In genomic region chrX:43655961-43656494, GRCh38 we compare ENCODE assay signal across 9 cellular contexts. TPM values are rescaled to one million over a fixed set of nuclear protein-coding genes. Genes with fewer than 3 reads are reported as not detected.
DNase-seq lines count a peak whose midpoint lies in the region; ATAC-seq and TF ChIP-seq lines count a peak whose summit lies in the region.
"Had no signal": no experiment of that assay in that cellular context is flagged by ENCODE, and none has a peak within 500 bp of the region (broad histone marks: within the 10 kb centered on the region; RNA-seq: fewer than 3 reads in every experiment).

Gene MAOA, plus strand, starts transcription at chrX:43656299. Its CDS starts 43 bp downstream, at chrX:43656342.

- H3K79me2 ChIP-seq in DND-41 (ENCODE audit: insufficient read depth, low read length) (no peaks in the 10 kb centered on the region), osteoblast (ENCODE audit: insufficient read depth, low read length) (no peaks in the 10 kb centered on the region)

- H3K9me3 ChIP-seq in DND-41 (ENCODE audit: insufficient read depth, low read length, severe bottlenecking) (no peaks in the 10 kb centered on the region), adipocyte (ENCODE audit: control insufficient read depth, low read length) (no peaks in the 10 kb centered on the region), osteoblast (ENCODE audit: low read depth, low read length) (no peaks in the 10 kb centered on the region)

- H3K4me3 ChIP-seq in DND-41 (ENCODE audit: low read depth in 1 of 2, low read length in 2 of 2) (peak within 1 kb of the TSS in 1 of 2 experiments; percentile 61; a peak in 3 of 4 replicates), adipocyte (ENCODE audit: low read length) (peak within 1 kb of the TSS; percentile 87), osteoblast (ENCODE audit: insufficient read depth, low read length) (peak within 1 kb of the TSS; percentile 71)

- H3K4me2 ChIP-seq in DND-41 (ENCODE audit: insufficient read depth, low read length) (peak within 1 kb of the TSS; percentile 61), osteoblast (ENCODE audit: insufficient read depth, low read length) (peak within 1 kb of the TSS; percentile 86)

- POLR2A ChIA-PET in GM10248 (lab: Yijun Ruan, JAX), result no interaction called here

- H4K20me1 ChIP-seq in DND-41 (ENCODE audit: insufficient read depth, low read length) (no peaks in the 10 kb centered on the region), osteoblast (ENCODE audit: insufficient read depth, low read length) (no peaks in the 10 kb centered on the region)

- no peaks in the 10 kb centered on the region for H3K36me3 ChIP-seq in DND-41 (ENCODE audit: insufficient read depth, low read length)
- no peaks in the 10 kb centered on the region for H3K36me3 ChIP-seq in adipocyte (ENCODE audit: control insufficient read depth, insufficient read depth, low read length, severe bottlenecking)
- no peaks in the 10 kb centered on the region for H3K36me3 ChIP-seq in osteoblast (ENCODE audit: insufficient read depth, low read length)

- DNase-seq in DND-41, result no peak
- DNase-seq in OCI-M2 (lab: John Stamatoyannopoulos, UW; ENCODE audit: unreplicated experiment), result peak; percentile 58
- DNase-seq in adipocyte (ENCODE audit: low read depth), result peak; percentile 62
- DNase-seq in cardiac septum (ENCODE audit: low spot score), result peak; percentile 82
- DNase-seq in osteoblast (ENCODE audit: insufficient read length, low spot score, missing footprints), result peak; percentile 49
- no peak for DNase-seq in NCI-H526 treated with DMSO at 0.1 percent for 48 hours (lab: John Stamatoyannopoulos, UW)
- no peak for DNase-seq in NAMALWA (ENCODE audit: low spot score)
- no peak for DNase-seq in GM10248 (ENCODE audit: extremely low spot score)

- CTCF ChIA-PET in GM10248 (lab: Yijun Ruan, JAX), result no interaction called here

- H3K27ac ChIP-seq in DND-41 (ENCODE audit: low read length) (peak within 1 kb of the TSS; percentile 96; the same call in 1 of the 2 replicates), osteoblast (ENCODE audit: low read depth, low read length) (no peak within 1 kb of the TSS)

- TF ChIP-seq CTCF in DND-41 (IDR thresholded peaks at IDR 0.05; ENCODE audit: borderline replicate concordance, extremely low read depth, low read length, poor library complexity, severe bottlenecking) (no peak), osteoblast (IDR thresholded peaks at IDR 0.05; ENCODE audit: extremely low read depth, low read depth, low read length) (no peak), GM10248 (IDR thresholded peaks at IDR 0.05; ENCODE audit: control extremely low read depth, extremely low read depth, low read depth, missing control alignments) (no peak)

- ATAC-seq in DND-41 (ENCODE audit: insufficient read depth, low read depth), result no peak
- ATAC-seq: K562 had no signal

- H3K27me3 ChIP-seq in DND-41 (ENCODE audit: insufficient read depth, low read length, poor library complexity) (no peaks in the 10 kb centered on the region), adipocyte (replicated peaks; ENCODE audit: control insufficient read depth, insufficient read depth, low read length) (no peaks in the 10 kb centered on the region), osteoblast (ENCODE audit: insufficient read depth, low read length) (peaks cover 9% of the 10 kb centered on the region)

- intact Hi-C loops in cardiac septum (cut with DNase I), result loop anchor here (1.0 to 10.0 kb wide), 4 partner anchors 35 to 86 kb away; no protein-coding TSS in a partner anchor

- H3K4me1 ChIP-seq in DND-41 (ENCODE audit: insufficient read depth, low read length), result peaks cover 9% of the 10 kb centered on the region
- H3K4me1 ChIP-seq in adipocyte (ENCODE audit: control insufficient read depth, insufficient read depth, low read length), result peaks cover 14% of the 10 kb centered on the region
- H3K4me1 ChIP-seq in osteoblast (ENCODE audit: insufficient read depth, low read length), result no peaks in the 10 kb centered on the region

- H2AFZ ChIP-seq in DND-41 (ENCODE audit: low read depth, low read length), result peak within 1 kb of the TSS; percentile 80
- peak within 1 kb of the TSS; percentile 85 for H2AFZ ChIP-seq in osteoblast (ENCODE audit: low read length)

- H3K9ac ChIP-seq in DND-41 (ENCODE audit: low read depth, low read length), result peak within 1 kb of the TSS; percentile 62; the same call in 1 of the 2 replicates
- peak within 1 kb of the TSS; percentile 98 for H3K9ac ChIP-seq in adipocyte (ENCODE audit: low read length)

RNA-seq across cellular contexts. Expression of gene MAOA, which starts in this region (rescaled TPM):
- 68.9 TPM for total RNA-seq in cardiac septum
- total RNA-seq in osteoblast, result 4.1 and 5.8 TPM in 2 replicates

Comparison
In these comparisons a context has a peak if more than half of its experiments do, and no peak if none do; other contexts are left out.
1. RNA of gene MAOA (total RNA-seq): 68.9 TPM in cardiac septum (single experiment); 4.1 to 5.8 TPM in osteoblast; every median in the first group is over 10 times any median in the second.
2. DNase-seq: peak in OCI-M2 (single experiment), adipocyte (single experiment), cardiac septum (single experiment) and osteoblast (single experiment); none in DND-41 (single experiment), NCI-H526 treated with DMSO at 0.1 percent for 48 hours (single experiment), NAMALWA (single experiment) and GM10248 (single experiment).